Comparison of ENCODE assay signal across 20 cellular contexts in the genomic region with DNA sequence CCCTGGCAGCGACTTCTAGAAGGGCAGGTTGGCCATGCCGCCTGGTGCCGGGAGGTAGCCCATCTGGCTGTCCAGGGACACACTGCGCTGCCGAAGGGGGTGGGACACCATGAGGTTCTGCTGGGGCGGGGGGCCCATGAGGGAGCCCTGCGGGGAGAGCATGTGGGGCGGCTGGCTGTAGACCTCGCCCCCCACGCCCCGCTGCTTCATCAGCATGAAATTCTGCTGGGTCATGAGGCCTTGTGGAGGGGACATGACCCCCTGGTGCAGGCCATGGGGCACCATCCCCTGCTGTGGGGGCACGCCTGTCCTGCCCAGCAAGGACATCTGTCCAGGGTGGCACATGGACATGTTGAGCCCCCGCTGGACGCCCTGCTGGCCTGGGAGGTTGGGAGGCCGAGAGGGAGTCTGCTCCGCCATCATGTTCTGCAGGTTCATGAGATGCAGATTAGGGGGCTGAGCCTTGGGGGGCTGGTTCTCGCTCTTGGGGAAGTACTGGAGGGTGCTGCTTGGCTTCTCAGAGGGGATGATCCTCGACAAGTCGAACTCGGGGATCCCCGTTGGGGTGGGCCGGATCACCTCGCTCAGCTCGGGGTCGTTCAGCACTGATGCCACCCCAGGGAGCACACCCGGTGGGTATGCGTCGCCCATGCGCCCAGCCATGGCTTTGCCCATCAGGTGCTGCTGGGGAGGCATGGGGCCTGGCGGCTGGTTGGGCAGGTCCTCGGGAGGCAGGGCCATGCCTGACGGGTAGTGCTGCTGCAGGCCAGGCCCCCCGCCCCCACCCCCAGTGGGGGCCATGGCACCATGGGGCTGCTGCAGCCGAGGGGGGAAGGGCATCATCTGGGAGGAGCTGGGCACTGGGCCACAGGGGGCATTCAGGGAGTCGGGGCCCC. TPM values are rescaled to one million over a fixed set of nuclear protein-coding genes. Genes with fewer than 3 reads are reported as not detected.
DNase-seq lines count a peak whose midpoint lies in the region; ATAC-seq and TF ChIP-seq lines count a peak whose summit lies in the region.
"Had no signal": no experiment of that assay in that cellular context is flagged by ENCODE, and none has a peak within 500 bp of the region (broad histone marks: within the 10 kb centered on the region; RNA-seq: fewer than 3 reads in every experiment).

No MANE protein-coding gene starts in this region.

- no peak overlapping the region for H2BK12ac ChIP-seq in mesenchymal stem cell (ENCODE audit: low read length in 2 of 2)

- WGBS in mesenchymal stem cell: 95% methylated on average over 35 of the region's 35 CpGs

- POLR2A ChIA-PET in WTC11 (lab: Charles Lee): interaction anchor here (0.8 kb wide), 1 partner anchor 108 kb away, joined by 3 read pairs; a partner anchor contains a TSS

- peaks cover 51 to 87% of the 10 kb centered on the region in 2 experiments for H3K36me3 ChIP-seq in mesenchymal stem cell (ENCODE audit: control insufficient read depth in 1 of 2, insufficient read depth in 2 of 2, low read depth in 1 of 2, low read length in 2 of 2)

- no peak for TF ChIP-seq CTCF in WTC11 (IDR thresholded peaks at IDR 0.05)

- no peak for DNase-seq in activated T-cell treated with anti-CD3 and anti-CD28 coated beads, Interleukin-2, amount 50 U/mL, for 24 hours
- DNase-seq in activated T-cell treated with anti-CD3 and anti-CD28 coated beads, Interleukin-2, amount 50 U/mL, for 72 hours: no peak
- no peak for DNase-seq in WTC11 (ENCODE audit: low spot score)
- no peak for DNase-seq in mesenchymal stem cell
- DNase-seq in stimulated activated naive CD8-positive, alpha-beta T cell treated with anti-CD3 and anti-CD28 coated beads, Interleukin-15, amount 100 ng/mL, for 72 hours: no peak
- DNase-seq in islet precursor cell: no peak
- DNase-seq in AG20443 (ENCODE audit: low spot score): no peak
- DNase-seq: activated effector memory CD4-positive, alpha-beta T cell treated with anti-CD3 and anti-CD28 coated beads, Interleukin-2, amount 50 U/mL, for 16 hours; DMS79 treated with DMSO at 0.1 percent for 48 hours; hypothalamus; kidney glomerular epithelial cell; MG63; NCI-H748 treated with DMSO at 0.1 percent for 48 hours; stimulated activated CD4-positive, alpha-beta T cell treated with anti-CD3 and anti-CD28 coated beads, Interleukin-1b, Interleukin-23, amount 100 ng/mL, for 48 hours had no signal

- no peak overlapping the region for H4K91ac ChIP-seq in mesenchymal stem cell (ENCODE audit: low read length)

- H3K27me3 Mint-ChIP-seq in activated T-cell treated with anti-CD3 and anti-CD28 coated beads, Interleukin-2, amount 50 U/mL, for 24 hours: no peaks in the 10 kb centered on the region
- H3K27me3 Mint-ChIP-seq in activated T-cell treated with anti-CD3 and anti-CD28 coated beads, Interleukin-2, amount 50 U/mL, for 72 hours (ENCODE audit: low read depth): no peaks in the 10 kb centered on the region
- peaks cover 6% of the 10 kb centered on the region for H3K27me3 Mint-ChIP-seq in WTC11 (ENCODE audit: low read depth)
- no peaks in the 10 kb centered on the region for H3K27me3 Mint-ChIP-seq in stimulated activated naive CD8-positive, alpha-beta T cell treated with anti-CD3 and anti-CD28 coated beads, Interleukin-15, amount 100 ng/mL, for 72 hours

- H3K4me2 ChIP-seq in mesenchymal stem cell (ENCODE audit: low read length, poor library complexity, severe bottlenecking): no peak overlapping the region

- H3K27ac Mint-ChIP-seq in activated T-cell treated with anti-CD3 and anti-CD28 coated beads, Interleukin-2, amount 50 U/mL, for 24 hours: peak overlapping the region; percentile 77
- no peak overlapping the region for H3K27ac Mint-ChIP-seq in activated T-cell treated with anti-CD3 and anti-CD28 coated beads, Interleukin-2, amount 50 U/mL, for 72 hours
- no peak overlapping the region for H3K27ac Mint-ChIP-seq in WTC11
- peak overlapping the region in 1 of 2 donors; percentile 48 for H3K27ac Mint-ChIP-seq in stimulated activated naive CD8-positive, alpha-beta T cell treated with anti-CD3 and anti-CD28 coated beads, Interleukin-15, amount 100 ng/mL, for 72 hours

- no peak overlapping the region for H3K9ac ChIP-seq in mesenchymal stem cell (ENCODE audit: low read length)

- no peak overlapping the region for H3K27ac ChIP-seq in mesenchymal stem cell (ENCODE audit: low read length, poor library complexity, severe bottlenecking)

- no peaks in the 10 kb centered on the region for H3K9me3 Mint-ChIP-seq in activated T-cell treated with anti-CD3 and anti-CD28 coated beads, Interleukin-2, amount 50 U/mL, for 24 hours
- no peaks in the 10 kb centered on the region for H3K9me3 Mint-ChIP-seq in activated T-cell treated with anti-CD3 and anti-CD28 coated beads, Interleukin-2, amount 50 U/mL, for 72 hours
- H3K9me3 Mint-ChIP-seq in WTC11: no peaks in the 10 kb centered on the region
- no peaks in the 10 kb centered on the region for H3K9me3 Mint-ChIP-seq in stimulated activated naive CD8-positive, alpha-beta T cell treated with anti-CD3 and anti-CD28 coated beads, Interleukin-15, amount 100 ng/mL, for 72 hours

- no peak overlapping the region for H3K14ac ChIP-seq in mesenchymal stem cell (ENCODE audit: low read length in 2 of 2)

- H2BK120ac ChIP-seq in mesenchymal stem cell (ENCODE audit: low read depth, low read length): no peak overlapping the region

- H2AFZ ChIP-seq in mesenchymal stem cell (ENCODE audit: low read depth, low read length): no peak overlapping the region

- H2BK5ac ChIP-seq in mesenchymal stem cell (ENCODE audit: low read depth, low read length, poor library complexity, severe bottlenecking): no peak overlapping the region

- CTCF ChIA-PET in WTC11 (lab: Charles Lee): interaction anchor here (0.6 to 1.5 kb wide), 4 partner anchors 30 to 209 kb away, joined by 3 to 6 read pairs (median 5); no protein-coding TSS in a partner anchor

- H2BK15ac ChIP-seq in mesenchymal stem cell (ENCODE audit: low read depth, poor library complexity, severe bottlenecking): no peak overlapping the region

- ATAC-seq in activated T-cell treated with anti-CD3 and anti-CD28 coated beads, Interleukin-2, amount 50 U/mL, for 72 hours (replicated peaks in 1 of 2): no peak
- ATAC-seq in WTC11: no peak
- ATAC-seq in stimulated activated naive CD8-positive, alpha-beta T cell treated with anti-CD3 and anti-CD28 coated beads, Interleukin-15, amount 100 ng/mL, for 72 hours: peak; percentile 5
- no peak for ATAC-seq in HG03108 (IDR thresholded peaks at IDR 0.05; ENCODE audit: unreplicated experiment)
- ATAC-seq: activated CD4-positive, CD25-positive, alpha-beta regulatory T cell treated with anti-CD3 and anti-CD28 coated beads, Interleukin-2, amount 50 U/mL, for 24 hours; sciatic nerve had no signal

- H3K18ac ChIP-seq in mesenchymal stem cell (ENCODE audit: low read depth in 1 of 2, low read length in 2 of 2): no peak overlapping the region

- H3K36me3 Mint-ChIP-seq in activated T-cell treated with anti-CD3 and anti-CD28 coated beads, Interleukin-2, amount 50 U/mL, for 24 hours (ENCODE audit: low read depth): peaks cover 75% of the 10 kb centered on the region
- peaks cover 3 to 14% of the 10 kb centered on the region in 2 donors for H3K36me3 Mint-ChIP-seq in activated T-cell treated with anti-CD3 and anti-CD28 coated beads, Interleukin-2, amount 50 U/mL, for 72 hours (ENCODE audit: insufficient read depth in 2 of 2)
- peaks cover 18% of the 10 kb centered on the region for H3K36me3 Mint-ChIP-seq in WTC11

- no peak overlapping the region for H3K4me3 ChIP-seq in mesenchymal stem cell (ENCODE audit: insufficient read depth in 1 of 2, low read depth in 1 of 2, low read length in 2 of 2)
- H3K4me3 ChIP-seq: MG63 had no signal

- no peaks in the 10 kb centered on the region for H3K27me3 ChIP-seq in mesenchymal stem cell (ENCODE audit: control insufficient read depth in 1 of 2, insufficient read depth in 1 of 2, low read length in 2 of 2)
- H3K27me3 ChIP-seq: MG63 had no signal

- peak overlapping the region; percentile 48 for H4K8ac ChIP-seq in mesenchymal stem cell (ENCODE audit: low read length)

- H2AK5ac ChIP-seq in mesenchymal stem cell (ENCODE audit: low read length, severe bottlenecking): no peak overlapping the region

- H3K9me3 ChIP-seq in mesenchymal stem cell (ENCODE audit: control insufficient read depth, low read length): no peaks in the 10 kb centered on the region
- H3K9me3 ChIP-seq: MG63 had no signal

- peaks cover 51% of the 10 kb centered on the region for H3K4me1 Mint-ChIP-seq in activated T-cell treated with anti-CD3 and anti-CD28 coated beads, Interleukin-2, amount 50 U/mL, for 24 hours (ENCODE audit: low read depth)
- H3K4me1 Mint-ChIP-seq in activated T-cell treated with anti-CD3 and anti-CD28 coated beads, Interleukin-2, amount 50 U/mL, for 72 hours (ENCODE audit: low read depth): peaks cover 43% of the 10 kb centered on the region
- peaks cover 34% of the 10 kb centered on the region for H3K4me1 Mint-ChIP-seq in WTC11
- peaks cover 75% of the 10 kb centered on the region for H3K4me1 Mint-ChIP-seq in stimulated activated naive CD8-positive, alpha-beta T cell treated with anti-CD3 and anti-CD28 coated beads, Interleukin-15, amount 100 ng/mL, for 72 hours

- H3K23ac ChIP-seq in mesenchymal stem cell (ENCODE audit: low read length in 2 of 2): no peak overlapping the region

- H3K4me3 Mint-ChIP-seq in activated T-cell treated with anti-CD3 and anti-CD28 coated beads, Interleukin-2, amount 50 U/mL, for 24 hours: no peak overlapping the region
- H3K4me3 Mint-ChIP-seq in activated T-cell treated with anti-CD3 and anti-CD28 coated beads, Interleukin-2, amount 50 U/mL, for 72 hours: no peak overlapping the region
- no peak overlapping the region for H3K4me3 Mint-ChIP-seq in WTC11
- H3K4me3 Mint-ChIP-seq in stimulated activated naive CD8-positive, alpha-beta T cell treated with anti-CD3 and anti-CD28 coated beads, Interleukin-15, amount 100 ng/mL, for 72 hours: no peak overlapping the region

- H3K4ac ChIP-seq in mesenchymal stem cell (ENCODE audit: low read depth in 1 of 2, low read length in 2 of 2): no peak overlapping the region

- peaks cover 38% of the 10 kb centered on the region for H3K4me1 ChIP-seq in mesenchymal stem cell (ENCODE audit: control insufficient read depth, insufficient read depth, low read depth, low read length)

- H3K79me1 ChIP-seq in mesenchymal stem cell (replicated peaks; ENCODE audit: low read length, poor library complexity, severe bottlenecking): peaks cover 46% of the 10 kb centered on the region

RNA-seq across cellular contexts. Expression of a gene that starts 15.0 kb away (rescaled TPM):
- total RNA-seq in activated T-cell treated with anti-CD3 and anti-CD28 coated beads, Interleukin-2, amount 50 U/mL, for 72 hours: 10 to 100 TPM; 16.9 to 20.3 TPM
- total RNA-seq in WTC11 (2021): 0.07 TPM in 1 of 3 replicates, not detected in the others
- polyA plus RNA-seq in mesenchymal stem cell (2013, experiment 1 of 2): 0.01 TPM
- polyA plus RNA-seq in mesenchymal stem cell (2013, experiment 2 of 2): 0.01 TPM
- total RNA-seq: fibroblast of villous mesenchyme, SK-MEL-5 had no signal

RNA-seq across cellular contexts. Expression of a gene that starts 27.1 kb away (rescaled TPM):
- 10 to 100 TPM; 33.5 to 34.5 TPM for total RNA-seq in activated T-cell treated with anti-CD3 and anti-CD28 coated beads, Interleukin-2, amount 50 U/mL, for 72 hours
- total RNA-seq in WTC11 (2021): 62.1 to 65.3 TPM (median 64.7 TPM) in 3 replicates
- polyA plus RNA-seq in mesenchymal stem cell (2013, experiment 1 of 2): 121 TPM
- polyA plus RNA-seq in mesenchymal stem cell (2013, experiment 2 of 2): 115 TPM

RNA-seq across cellular contexts. Expression of a gene that starts 57.5 kb away (rescaled TPM):
- total RNA-seq in activated T-cell treated with anti-CD3 and anti-CD28 coated beads, Interleukin-2, amount 50 U/mL, for 72 hours: 1 to 10 TPM in 1 of 2 donors, under 1 TPM in 1; 0.53 to 1.2 TPM
- not detected in 3 replicates for total RNA-seq in WTC11 (2021)
- polyA plus RNA-seq in mesenchymal stem cell (2013, experiment 1 of 2): 0.04 TPM
- not detected for polyA plus RNA-seq in mesenchymal stem cell (2013, experiment 2 of 2)
- total RNA-seq: fibroblast of villous mesenchyme, omental fat pad, sciatic nerve, SK-MEL-5 had no signal

Comparison
In these comparisons a context has a peak if more than half of its experiments do, and no peak if none do; other contexts are left out.
1. RNA of a gene that starts 15.0 kb away (total RNA-seq): 16.9 to 20.3 TPM in activated T-cell treated with anti-CD3 and anti-CD28 coated beads, Interleukin-2, amount 50 U/mL, for 72 hours; 0.07 TPM in WTC11; every median in the first group is over 10 times any median in the second.